Comparison of ENCODE assay signal across 2 cellular contexts in genomic region chr11:2289350-2289749, GRCh38.
TF ChIP-seq lines count a peak whose summit lies in the region.

No MANE protein-coding gene starts in this region.

TF ChIP-seq in K562, 482 proteins besides CTCF, POLR2A, EP300 and RAD21:
- no peak for TF ChIP-seq NR1H2 (CRISPR knock-in tag; IDR thresholded peaks at IDR 0.05)
- no peak for TF ChIP-seq ZNF12 (CRISPR knock-in tag; IDR thresholded peaks at IDR 0.05)
- TF ChIP-seq ZC3H8 (IDR thresholded peaks at IDR 0.05): no peak
- TF ChIP-seq ELF2 (CRISPR knock-in tag; IDR thresholded peaks at IDR 0.05): no peak
- TF ChIP-seq STAT5B (CRISPR knock-in tag; IDR thresholded peaks at IDR 0.05): no peak
- no peak for TF ChIP-seq SOX6 (IDR thresholded peaks at IDR 0.05)
- no peak for TF ChIP-seq ILK (tag; IDR thresholded peaks at IDR 0.05; ENCODE audit: borderline replicate concordance, low read depth)
- TF ChIP-seq NR3C1 (CRISPR knock-in tag; IDR thresholded peaks at IDR 0.05): no peak
- TF ChIP-seq SLC30A9 (CRISPR knock-in tag; IDR thresholded peaks at IDR 0.05): no peak
- TF ChIP-seq RERE (CRISPR knock-in tag; IDR thresholded peaks at IDR 0.05; ENCODE audit: borderline replicate concordance): no peak
- TF ChIP-seq FOXK1 (CRISPR knock-in tag; IDR thresholded peaks at IDR 0.05; ENCODE audit: borderline replicate concordance): no peak
- no peak for TF ChIP-seq ZBTB12 (CRISPR knock-in tag; IDR thresholded peaks at IDR 0.05)
- TF ChIP-seq DLX4 (CRISPR knock-in tag; IDR thresholded peaks at IDR 0.05): no peak
- TF ChIP-seq POLR3A (IDR thresholded peaks at IDR 0.05; ENCODE audit: borderline replicate concordance, extremely low read depth, insufficient read depth, insufficient read length): no peak
- TF ChIP-seq PBX2 (CRISPR knock-in tag; IDR thresholded peaks at IDR 0.05; ENCODE audit: low read depth): no peak
- TF ChIP-seq PBX2 (tag; conservative IDR thresholded peaks at IDR 0.05; ENCODE audit: low read depth): no peak
- TF ChIP-seq RBM34 (IDR thresholded peaks at IDR 0.05; ENCODE audit: borderline replicate concordance, insufficient read depth, low read length): no peak

TF ChIP-seq in HepG2, 621 proteins besides CTCF, POLR2A, EP300 and RAD21:
- no peak for TF ChIP-seq ZNF512B (CRISPR knock-in tag; IDR thresholded peaks at IDR 0.05; ENCODE audit: borderline replicate concordance)
- no peak for TF ChIP-seq ZSCAN29 (CRISPR knock-in tag; conservative IDR thresholded peaks at IDR 0.05)
- TF ChIP-seq ETS1 (CRISPR knock-in tag; IDR thresholded peaks at IDR 0.05): no peak
- TF ChIP-seq MBNL3 (CRISPR knock-in tag; conservative IDR thresholded peaks at IDR 0.05): no peak
- TF ChIP-seq BCL6 (CRISPR knock-in tag; IDR thresholded peaks at IDR 0.05): peak; percentile 64
- TF ChIP-seq ZNF337 (CRISPR knock-in tag; IDR thresholded peaks at IDR 0.05; ENCODE audit: borderline replicate concordance, low read depth): peak; percentile 83; the same call in 1 of the 2 replicates
- TF ChIP-seq ZNF691 (CRISPR knock-in tag; IDR thresholded peaks at IDR 0.05; ENCODE audit: borderline replicate concordance, low read depth): no peak
